Comparison of ENCODE assay signal across 1 cellular context in the genomic region with DNA sequence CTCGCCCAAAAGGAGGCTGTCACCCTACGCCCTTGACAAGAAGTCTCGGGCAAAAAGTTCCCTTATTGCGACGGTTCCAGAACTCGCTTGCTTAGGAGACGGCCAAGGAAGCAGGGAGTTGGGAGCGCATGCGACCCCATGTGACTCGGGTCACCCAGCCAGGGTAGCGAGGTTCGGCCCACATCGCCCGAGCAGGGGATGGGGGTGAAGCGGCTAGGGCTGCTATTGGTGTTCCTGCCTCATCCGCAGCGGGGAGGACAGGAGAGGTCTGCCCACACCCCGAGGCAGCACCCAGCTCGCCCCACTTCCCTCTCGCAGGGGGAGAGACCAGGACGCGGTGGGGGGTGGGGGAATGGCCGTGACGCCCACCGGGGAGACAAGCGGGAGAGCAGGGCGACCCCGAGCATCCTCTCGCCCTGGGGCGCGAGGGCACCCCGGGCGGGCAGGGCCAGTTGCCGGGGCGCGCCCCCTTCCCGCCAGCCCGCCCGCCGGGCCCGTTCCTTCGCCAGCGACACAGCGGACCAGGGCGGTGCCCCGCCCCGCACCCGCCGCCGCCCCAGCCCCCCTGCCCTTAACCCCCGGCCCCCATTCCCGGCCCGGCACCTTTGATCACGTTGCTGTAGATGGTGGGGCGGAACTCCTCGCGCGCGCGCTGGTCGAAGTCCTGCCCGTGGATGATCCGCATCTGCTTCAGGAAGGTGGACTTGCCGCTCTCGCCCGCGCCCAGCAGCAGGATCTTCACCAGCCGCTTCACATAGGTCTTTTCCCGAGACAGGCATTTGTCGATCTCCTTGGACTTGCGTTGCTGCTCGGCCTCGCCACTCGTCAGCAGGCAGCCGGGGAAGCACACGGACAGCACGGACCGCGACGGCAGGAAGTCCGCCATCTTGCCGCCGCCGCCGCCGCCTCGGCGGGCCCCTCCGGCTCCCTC.
TF ChIP-seq lines count a peak whose summit lies in the region.

No MANE protein-coding gene starts in this region.

TF ChIP-seq in GM12878, 131 proteins besides CTCF, POLR2A, EP300 and RAD21 (continues in another document):
- TF ChIP-seq PAX5 (IDR thresholded peaks at IDR 0.05; ENCODE audit: borderline replicate concordance, low read depth, low read length) (no peak), EGR1 (IDR thresholded peaks at IDR 0.05; ENCODE audit: borderline replicate concordance in 1 of 2, low read depth in 2 of 2, low read length in 2 of 2) (0 out of 3 replicates have a peak, but pooled peaks of 1 of the 2 experiments have one; percentile 5), RCOR1 (conservative IDR thresholded peaks at IDR 0.05; ENCODE audit: low read depth, low read length) (no peak), NFIC (IDR thresholded peaks at IDR 0.05; ENCODE audit: low read depth, low read length) (no peak), NRF1 (conservative IDR thresholded peaks at IDR 0.05; ENCODE audit: low read depth, low read length) (no peak), YY1 (IDR thresholded peaks at IDR 0.05; ENCODE audit: low read depth, low read length) (peak; percentile 96), ZBED1 (IDR thresholded peaks at IDR 0.05; ENCODE audit: borderline replicate concordance) (no peak), SMC3 (IDR thresholded peaks at IDR 0.05; ENCODE audit: borderline replicate concordance, low read length) (peak; percentile 13; the same call in 1 of the 2 replicates), ZNF384 (IDR thresholded peaks at IDR 0.05; ENCODE audit: borderline replicate concordance, low read depth, low read length) (no peak), EED (IDR thresholded peaks at IDR 0.05; ENCODE audit: low read depth) (peak; percentile 63; the same call in 1 of the 2 replicates), NR2C2 (IDR thresholded peaks at IDR 0.05; ENCODE audit: borderline replicate concordance, control insufficient read depth, insufficient read length, low read depth) (no peak), SIN3A (IDR thresholded peaks at IDR 0.05; ENCODE audit: low read depth, low read length) (0 out of 2 replicates have a peak, but pooled peaks have one; percentile 2), RELA (IDR thresholded peaks at IDR 0.05; ENCODE audit: borderline replicate concordance, partially characterized antibody) (peak; percentile 14), CHD2 (IDR thresholded peaks at IDR 0.05; ENCODE audit: borderline replicate concordance, low read depth, low read length) (no peak), MTA3 (IDR thresholded peaks at IDR 0.05; ENCODE audit: borderline replicate concordance, low read length) (no peak), DPF2 (IDR thresholded peaks at IDR 0.05) (0 out of 2 replicates have a peak, but pooled peaks have one; percentile 14), ZNF217 (IDR thresholded peaks at IDR 0.05) (no peak), BHLHE40 (IDR thresholded peaks at IDR 0.05; ENCODE audit: borderline replicate concordance in 1 of 2, low read depth in 2 of 2, low read length in 1 of 2) (no peak; a peak in 1 of 4 replicates), SUZ12 (IDR thresholded peaks at IDR 0.05; ENCODE audit: unreplicated experiment) (no peak), HDGF (IDR thresholded peaks at IDR 0.05) (peak; percentile 19; the same call in 1 of the 2 replicates), RB1 (IDR thresholded peaks at IDR 0.05; ENCODE audit: borderline replicate concordance) (peak; percentile 30; the same call in 1 of the 2 replicates), TAF1 (IDR thresholded peaks at IDR 0.05; ENCODE audit: borderline replicate concordance, low read depth, low read length) (peak; percentile 82), SPI1 (IDR thresholded peaks at IDR 0.05; ENCODE audit: borderline replicate concordance, insufficient read depth, low read depth, low read length) (peak; percentile 12; the same call in 1 of the 2 replicates), IKZF2 (IDR thresholded peaks at IDR 0.05) (peak; percentile 30 to 43; a peak in 1 of 4 replicates), ZSCAN29 (IDR thresholded peaks at IDR 0.05) (no peak), RFX5 (IDR thresholded peaks at IDR 0.05; ENCODE audit: low read depth, low read length) (no peak), ZNF207 (IDR thresholded peaks at IDR 0.05; ENCODE audit: borderline replicate concordance) (no peak), ZNF622 (IDR thresholded peaks at IDR 0.05) (no peak), ATF7 (IDR thresholded peaks at IDR 0.05; ENCODE audit: low read depth) (no peak), CHD4 (IDR thresholded peaks at IDR 0.05) (no peak), GATAD2B (conservative IDR thresholded peaks at IDR 0.05; ENCODE audit: low read depth) (peak; percentile 34), MTA2 (IDR thresholded peaks at IDR 0.05; ENCODE audit: low read depth) (0 out of 2 replicates have a peak, but pooled peaks have one; percentile 12), SREBF1 (IDR thresholded peaks at IDR 0.05; ENCODE audit: low read length) (no peak), SP1 (IDR thresholded peaks at IDR 0.05; ENCODE audit: low read depth, low read length) (no peak), IKZF1 (conservative IDR thresholded peaks at IDR 0.05) (no peak; the same call in none of the 2 replicates), TARDBP (IDR thresholded peaks at IDR 0.05; ENCODE audit: borderline replicate concordance) (no peak), BMI1 (IDR thresholded peaks at IDR 0.05; ENCODE audit: borderline replicate concordance) (no peak), LARP7 (IDR thresholded peaks at IDR 0.05) (peak; percentile 70), POLR2AphosphoS2 (IDR thresholded peaks at IDR 0.05; ENCODE audit: low read depth, low read length) (0 out of 2 replicates have a peak, but pooled peaks have one; percentile 19), NBN (IDR thresholded peaks at IDR 0.05) (peak; percentile 31; the same call in 1 of the 2 replicates), BACH1 (IDR thresholded peaks at IDR 0.05; ENCODE audit: borderline replicate concordance) (0 out of 2 replicates have a peak, but pooled peaks have one; percentile 57), HCFC1 (IDR thresholded peaks at IDR 0.05; ENCODE audit: low read length) (peak; percentile 27; the same call in 1 of the 2 replicates), ASH2L (IDR thresholded peaks at IDR 0.05; ENCODE audit: borderline replicate concordance, low read depth) (no peak), YBX1 (IDR thresholded peaks at IDR 0.05) (no peak)
- TF ChIP-seq, protein P1, sequence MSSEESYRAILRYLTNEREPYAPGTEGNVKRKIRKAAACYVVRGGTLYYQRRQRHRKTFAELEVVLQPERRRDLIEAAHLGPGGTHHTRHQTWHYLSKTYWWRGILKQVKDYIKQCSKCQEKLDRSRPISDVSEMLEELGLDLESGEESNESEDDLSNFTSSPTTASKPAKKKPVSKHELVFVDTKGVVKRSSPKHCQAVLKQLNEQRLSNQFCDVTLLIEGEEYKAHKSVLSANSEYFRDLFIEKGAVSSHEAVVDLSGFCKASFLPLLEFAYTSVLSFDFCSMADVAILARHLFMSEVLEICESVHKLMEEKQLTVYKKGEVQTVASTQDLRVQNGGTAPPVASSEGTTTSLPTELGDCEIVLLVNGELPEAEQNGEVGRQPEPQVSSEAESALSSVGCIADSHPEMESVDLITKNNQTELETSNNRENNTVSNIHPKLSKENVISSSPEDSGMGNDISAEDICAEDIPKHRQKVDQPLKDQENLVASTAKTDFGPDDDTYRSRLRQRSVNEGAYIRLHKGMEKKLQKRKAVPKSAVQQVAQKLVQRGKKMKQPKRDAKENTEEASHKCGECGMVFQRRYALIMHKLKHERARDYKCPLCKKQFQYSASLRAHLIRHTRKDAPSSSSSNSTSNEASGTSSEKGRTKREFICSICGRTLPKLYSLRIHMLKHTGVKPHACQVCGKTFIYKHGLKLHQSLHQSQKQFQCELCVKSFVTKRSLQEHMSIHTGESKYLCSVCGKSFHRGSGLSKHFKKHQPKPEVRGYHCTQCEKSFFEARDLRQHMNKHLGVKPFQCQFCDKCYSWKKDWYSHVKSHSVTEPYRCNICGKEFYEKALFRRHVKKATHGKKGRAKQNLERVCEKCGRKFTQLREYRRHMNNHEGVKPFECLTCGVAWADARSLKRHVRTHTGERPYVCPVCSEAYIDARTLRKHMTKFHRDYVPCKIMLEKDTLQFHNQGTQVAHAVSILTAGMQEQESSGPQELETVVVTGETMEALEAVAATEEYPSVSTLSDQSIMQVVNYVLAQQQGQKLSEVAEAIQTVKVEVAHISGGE (CRISPR knock-in tag; IDR thresholded peaks at IDR 0.05) = no peak
- TF ChIP-seq, protein P2, sequence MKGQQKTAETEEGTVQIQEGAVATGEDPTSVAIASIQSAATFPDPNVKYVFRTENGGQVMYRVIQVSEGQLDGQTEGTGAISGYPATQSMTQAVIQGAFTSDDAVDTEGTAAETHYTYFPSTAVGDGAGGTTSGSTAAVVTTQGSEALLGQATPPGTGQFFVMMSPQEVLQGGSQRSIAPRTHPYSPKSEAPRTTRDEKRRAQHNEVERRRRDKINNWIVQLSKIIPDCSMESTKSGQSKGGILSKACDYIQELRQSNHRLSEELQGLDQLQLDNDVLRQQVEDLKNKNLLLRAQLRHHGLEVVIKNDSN (IDR thresholded peaks at IDR 0.05; ENCODE audit: borderline replicate concordance, extremely low read length, insufficient read depth, low read depth, low read length) = peak; percentile 53
- TF ChIP-seq, protein P3, sequence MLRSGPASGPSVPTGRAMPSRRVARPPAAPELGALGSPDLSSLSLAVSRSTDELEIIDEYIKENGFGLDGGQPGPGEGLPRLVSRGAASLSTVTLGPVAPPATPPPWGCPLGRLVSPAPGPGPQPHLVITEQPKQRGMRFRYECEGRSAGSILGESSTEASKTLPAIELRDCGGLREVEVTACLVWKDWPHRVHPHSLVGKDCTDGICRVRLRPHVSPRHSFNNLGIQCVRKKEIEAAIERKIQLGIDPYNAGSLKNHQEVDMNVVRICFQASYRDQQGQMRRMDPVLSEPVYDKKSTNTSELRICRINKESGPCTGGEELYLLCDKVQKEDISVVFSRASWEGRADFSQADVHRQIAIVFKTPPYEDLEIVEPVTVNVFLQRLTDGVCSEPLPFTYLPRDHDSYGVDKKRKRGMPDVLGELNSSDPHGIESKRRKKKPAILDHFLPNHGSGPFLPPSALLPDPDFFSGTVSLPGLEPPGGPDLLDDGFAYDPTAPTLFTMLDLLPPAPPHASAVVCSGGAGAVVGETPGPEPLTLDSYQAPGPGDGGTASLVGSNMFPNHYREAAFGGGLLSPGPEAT (IDR thresholded peaks at IDR 0.05; ENCODE audit: low read depth) = no peak
- TF ChIP-seq, protein P4, sequence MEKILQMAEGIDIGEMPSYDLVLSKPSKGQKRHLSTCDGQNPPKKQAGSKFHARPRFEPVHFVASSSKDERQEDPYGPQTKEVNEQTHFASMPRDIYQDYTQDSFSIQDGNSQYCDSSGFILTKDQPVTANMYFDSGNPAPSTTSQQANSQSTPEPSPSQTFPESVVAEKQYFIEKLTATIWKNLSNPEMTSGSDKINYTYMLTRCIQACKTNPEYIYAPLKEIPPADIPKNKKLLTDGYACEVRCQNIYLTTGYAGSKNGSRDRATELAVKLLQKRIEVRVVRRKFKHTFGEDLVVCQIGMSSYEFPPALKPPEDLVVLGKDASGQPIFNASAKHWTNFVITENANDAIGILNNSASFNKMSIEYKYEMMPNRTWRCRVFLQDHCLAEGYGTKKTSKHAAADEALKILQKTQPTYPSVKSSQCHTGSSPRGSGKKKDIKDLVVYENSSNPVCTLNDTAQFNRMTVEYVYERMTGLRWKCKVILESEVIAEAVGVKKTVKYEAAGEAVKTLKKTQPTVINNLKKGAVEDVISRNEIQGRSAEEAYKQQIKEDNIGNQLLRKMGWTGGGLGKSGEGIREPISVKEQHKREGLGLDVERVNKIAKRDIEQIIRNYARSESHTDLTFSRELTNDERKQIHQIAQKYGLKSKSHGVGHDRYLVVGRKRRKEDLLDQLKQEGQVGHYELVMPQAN (conservative IDR thresholded peaks at IDR 0.05) = peak; percentile 42; the same call in 1 of the 2 replicates
- TF ChIP-seq, protein P5, sequence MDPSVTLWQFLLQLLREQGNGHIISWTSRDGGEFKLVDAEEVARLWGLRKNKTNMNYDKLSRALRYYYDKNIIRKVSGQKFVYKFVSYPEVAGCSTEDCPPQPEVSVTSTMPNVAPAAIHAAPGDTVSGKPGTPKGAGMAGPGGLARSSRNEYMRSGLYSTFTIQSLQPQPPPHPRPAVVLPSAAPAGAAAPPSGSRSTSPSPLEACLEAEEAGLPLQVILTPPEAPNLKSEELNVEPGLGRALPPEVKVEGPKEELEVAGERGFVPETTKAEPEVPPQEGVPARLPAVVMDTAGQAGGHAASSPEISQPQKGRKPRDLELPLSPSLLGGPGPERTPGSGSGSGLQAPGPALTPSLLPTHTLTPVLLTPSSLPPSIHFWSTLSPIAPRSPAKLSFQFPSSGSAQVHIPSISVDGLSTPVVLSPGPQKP (IDR thresholded peaks at IDR 0.05; ENCODE audit: low read depth, low read length) = no peak
- TF ChIP-seq, protein P6, sequence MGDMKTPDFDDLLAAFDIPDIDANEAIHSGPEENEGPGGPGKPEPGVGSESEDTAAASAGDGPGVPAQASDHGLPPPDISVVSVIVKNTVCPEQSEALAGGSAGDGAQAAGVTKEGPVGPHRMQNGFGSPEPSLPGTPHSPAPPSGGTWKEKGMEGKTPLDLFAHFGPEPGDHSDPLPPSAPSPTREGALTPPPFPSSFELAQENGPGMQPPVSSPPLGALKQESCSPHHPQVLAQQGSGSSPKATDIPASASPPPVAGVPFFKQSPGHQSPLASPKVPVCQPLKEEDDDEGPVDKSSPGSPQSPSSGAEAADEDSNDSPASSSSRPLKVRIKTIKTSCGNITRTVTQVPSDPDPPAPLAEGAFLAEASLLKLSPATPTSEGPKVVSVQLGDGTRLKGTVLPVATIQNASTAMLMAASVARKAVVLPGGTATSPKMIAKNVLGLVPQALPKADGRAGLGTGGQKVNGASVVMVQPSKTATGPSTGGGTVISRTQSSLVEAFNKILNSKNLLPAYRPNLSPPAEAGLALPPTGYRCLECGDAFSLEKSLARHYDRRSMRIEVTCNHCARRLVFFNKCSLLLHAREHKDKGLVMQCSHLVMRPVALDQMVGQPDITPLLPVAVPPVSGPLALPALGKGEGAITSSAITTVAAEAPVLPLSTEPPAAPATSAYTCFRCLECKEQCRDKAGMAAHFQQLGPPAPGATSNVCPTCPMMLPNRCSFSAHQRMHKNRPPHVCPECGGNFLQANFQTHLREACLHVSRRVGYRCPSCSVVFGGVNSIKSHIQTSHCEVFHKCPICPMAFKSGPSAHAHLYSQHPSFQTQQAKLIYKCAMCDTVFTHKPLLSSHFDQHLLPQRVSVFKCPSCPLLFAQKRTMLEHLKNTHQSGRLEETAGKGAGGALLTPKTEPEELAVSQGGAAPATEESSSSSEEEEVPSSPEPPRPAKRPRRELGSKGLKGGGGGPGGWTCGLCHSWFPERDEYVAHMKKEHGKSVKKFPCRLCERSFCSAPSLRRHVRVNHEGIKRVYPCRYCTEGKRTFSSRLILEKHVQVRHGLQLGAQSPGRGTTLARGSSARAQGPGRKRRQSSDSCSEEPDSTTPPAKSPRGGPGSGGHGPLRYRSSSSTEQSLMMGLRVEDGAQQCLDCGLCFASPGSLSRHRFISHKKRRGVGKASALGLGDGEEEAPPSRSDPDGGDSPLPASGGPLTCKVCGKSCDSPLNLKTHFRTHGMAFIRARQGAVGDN (IDR thresholded peaks at IDR 0.05) = no peak
- TF ChIP-seq, protein P7, sequence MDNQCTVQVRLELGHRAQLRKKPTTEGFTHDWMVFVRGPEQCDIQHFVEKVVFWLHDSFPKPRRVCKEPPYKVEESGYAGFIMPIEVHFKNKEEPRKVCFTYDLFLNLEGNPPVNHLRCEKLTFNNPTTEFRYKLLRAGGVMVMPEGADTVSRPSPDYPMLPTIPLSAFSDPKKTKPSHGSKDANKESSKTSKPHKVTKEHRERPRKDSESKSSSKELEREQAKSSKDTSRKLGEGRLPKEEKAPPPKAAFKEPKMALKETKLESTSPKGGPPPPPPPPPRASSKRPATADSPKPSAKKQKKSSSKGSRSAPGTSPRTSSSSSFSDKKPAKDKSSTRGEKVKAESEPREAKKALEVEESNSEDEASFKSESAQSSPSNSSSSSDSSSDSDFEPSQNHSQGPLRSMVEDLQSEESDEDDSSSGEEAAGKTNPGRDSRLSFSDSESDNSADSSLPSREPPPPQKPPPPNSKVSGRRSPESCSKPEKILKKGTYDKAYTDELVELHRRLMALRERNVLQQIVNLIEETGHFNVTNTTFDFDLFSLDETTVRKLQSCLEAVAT (IDR thresholded peaks at IDR 0.05) = peak; percentile 18; the same call in 1 of the 2 replicates
